Comparison of ENCODE assay signal across 9 cellular contexts in genomic region chr2:25912851-25913695, GRCh38. TPM values are rescaled to one million over a fixed set of nuclear protein-coding genes. Genes with fewer than 3 reads are reported as not detected.
A peak's percentile ranks its signal among the peaks of the same experiment; 100 is the strongest.
DNase-seq lines count a peak whose midpoint lies in the region; ATAC-seq and TF ChIP-seq lines count a peak whose summit lies in the region.
"Had no signal": no experiment of that assay in that cellular context is flagged by ENCODE, and none has a peak within 500 bp of the region (broad histone marks: within the 10 kb centered on the region; RNA-seq: fewer than 3 reads in every experiment).

No MANE protein-coding gene starts in this region.

- H3K27ac ChIP-seq in ACC112 (ENCODE audit: low read depth, low read length), result no peak overlapping the region
- no peak overlapping the region for H3K27ac ChIP-seq in iPS-20b (ENCODE audit: low read length)

- H3K4me1 Mint-ChIP-seq in T-helper 17 cell (peaks cover 7% of the 10 kb centered on the region), MCF 10A (ENCODE audit: insufficient read depth, unreplicated experiment) (peaks cover 10% of the 10 kb centered on the region)
- peaks cover 6 to 9% of the 10 kb centered on the region in 2 donors for H3K4me1 Mint-ChIP-seq in stimulated activated naive B cell treated with anti-CD40 and anti-IgM and Interleukin-4, amounts not matched to agents 10 μg/mL and 1 μg/mL and 100 μg/mL, for 72 hours

- ATAC-seq in T-helper 17 cell (no peak), GM21360 (IDR thresholded peaks at IDR 0.05; ENCODE audit: unreplicated experiment) (no peak)
- ATAC-seq in stimulated activated naive B cell treated with anti-CD40 and anti-IgM and Interleukin-4, amounts not matched to agents 10 μg/mL and 1 μg/mL and 100 μg/mL, for 72 hours (replicated peaks), result no peak

- CTCF ChIA-PET in MCF 10A (lab: Yijun Ruan, JAX), result interaction anchor here (0.8 kb wide), 1 partner anchor 61 kb away, joined by 3 read pairs; no protein-coding TSS in a partner anchor

- POLR2A ChIA-PET in MCF 10A (lab: Yijun Ruan, JAX), result interaction anchor here (0.6 kb wide), 1 partner anchor 12 kb away, joined by 3 read pairs; no protein-coding TSS in a partner anchor

- no TSS peak for BruUV-seq in MCF 10A (replicated peaks; lab: Mats Ljungman, UMichigan)

- no peak for TF ChIP-seq CTCF in MCF 10A (IDR thresholded peaks at IDR 0.05; ENCODE audit: unreplicated experiment)

- H3K9me3 Mint-ChIP-seq in MCF 10A (ENCODE audit: unreplicated experiment), result no peaks in the 10 kb centered on the region
- peaks cover 0 to 2% of the 10 kb centered on the region in 2 donors for H3K9me3 Mint-ChIP-seq in stimulated activated naive B cell treated with anti-CD40 and anti-IgM and Interleukin-4, amounts not matched to agents 10 μg/mL and 1 μg/mL and 100 μg/mL, for 72 hours

- H3K27ac Mint-ChIP-seq in T-helper 17 cell, result peak overlapping the region; percentile 21
- H3K27ac Mint-ChIP-seq in MCF 10A (ENCODE audit: low read depth, unreplicated experiment), result no peak overlapping the region
- H3K27ac Mint-ChIP-seq in stimulated activated naive B cell treated with anti-CD40 and anti-IgM and Interleukin-4, amounts not matched to agents 10 μg/mL and 1 μg/mL and 100 μg/mL, for 72 hours, result no peak overlapping the region

- intact Hi-C loops in MCF 10A (cut with micrococcal nuclease), result no loop called here

- H3K9me3 ChIP-seq in T-helper 17 cell (ENCODE audit: control insufficient read depth, low read length, poor library complexity, severe bottlenecking), result no peaks in the 10 kb centered on the region
- no peaks in the 10 kb centered on the region for H3K9me3 ChIP-seq in iPS-20b (ENCODE audit: insufficient read depth, low read depth, low read length)

- H3K9ac ChIP-seq in iPS-20b (ENCODE audit: low read depth, low read length), result peak overlapping the region; percentile 58; the same call in 1 of the 2 replicates

- no peak overlapping the region for H3K4me3 Mint-ChIP-seq in T-helper 17 cell
- no peak overlapping the region for H3K4me3 Mint-ChIP-seq in MCF 10A (ENCODE audit: unreplicated experiment)
- no peak overlapping the region for H3K4me3 Mint-ChIP-seq in stimulated activated naive B cell treated with anti-CD40 and anti-IgM and Interleukin-4, amounts not matched to agents 10 μg/mL and 1 μg/mL and 100 μg/mL, for 72 hours

- H3K36me3 ChIP-seq in ACC112 (ENCODE audit: insufficient read depth, low read length), result no peaks in the 10 kb centered on the region
- H3K36me3 ChIP-seq in iPS-20b (ENCODE audit: insufficient read depth, low read depth, low read length), result no peaks in the 10 kb centered on the region

- DNase-seq in HS-5 (ENCODE audit: low read depth) (peak; percentile 20), T-helper 17 cell (no peak), NCI-H2029 treated with DMSO at 0.1 percent for 48 hours (lab: John Stamatoyannopoulos, UW) (no peak), MCF 10A (ENCODE audit: unreplicated experiment) (no peak)
- DNase-seq in stimulated activated naive B cell treated with anti-CD40 and anti-IgM and Interleukin-4, amounts not matched to agents 10 μg/mL and 1 μg/mL and 100 μg/mL, for 72 hours, result no peak
- DNase-seq: COR-L47 had no signal

- no peaks in the 10 kb centered on the region for H3K36me3 Mint-ChIP-seq in T-helper 17 cell (ENCODE audit: low read depth)
- H3K36me3 Mint-ChIP-seq in MCF 10A (ENCODE audit: insufficient read depth, unreplicated experiment), result no peaks in the 10 kb centered on the region
- H3K36me3 Mint-ChIP-seq in stimulated activated naive B cell treated with anti-CD40 and anti-IgM and Interleukin-4, amounts not matched to agents 10 μg/mL and 1 μg/mL and 100 μg/mL, for 72 hours, result no peaks in the 10 kb centered on the region

- H3K27me3 ChIP-seq in ACC112 (ENCODE audit: insufficient read depth, low read length), result no peaks in the 10 kb centered on the region
- H3K27me3 ChIP-seq in iPS-20b (ENCODE audit: insufficient read depth, low read length), result no peaks in the 10 kb centered on the region

- H3K79me2 ChIP-seq in ACC112 (ENCODE audit: control insufficient read depth, insufficient read depth, low read length, unreplicated experiment), result no peaks in the 10 kb centered on the region

- H3K4me1 ChIP-seq in ACC112 (ENCODE audit: control insufficient read depth, insufficient read depth, low read length, unreplicated experiment) (peaks cover 11% of the 10 kb centered on the region), iPS-20b (ENCODE audit: insufficient read depth, low read length) (peaks cover 16% of the 10 kb centered on the region; the same call in 1 of the 2 replicates)

- H3K4me3 ChIP-seq in ACC112 (ENCODE audit: low read depth, low read length) (no peak overlapping the region), iPS-20b (ENCODE audit: low read length) (peak overlapping the region; percentile 53)

- peak overlapping the region; percentile 72 for H2AFZ ChIP-seq in ACC112 (ENCODE audit: low read length, unreplicated experiment)

- H3K27me3 Mint-ChIP-seq in T-helper 17 cell (no peaks in the 10 kb centered on the region), MCF 10A (ENCODE audit: insufficient read depth, unreplicated experiment) (no peaks in the 10 kb centered on the region)
- peaks cover 6 to 9% of the 10 kb centered on the region in 2 donors for H3K27me3 Mint-ChIP-seq in stimulated activated naive B cell treated with anti-CD40 and anti-IgM and Interleukin-4, amounts not matched to agents 10 μg/mL and 1 μg/mL and 100 μg/mL, for 72 hours

RNA-seq across cellular contexts. Expression of gene ASXL2, which starts 34.8 kb away (rescaled TPM):
- total RNA-seq in T-helper 17 cell, result 10 to 100 TPM; 33.7 to 33.9 TPM
- total RNA-seq in MCF 10A (2022), result 34.0 and 35.3 TPM in 2 replicates
